In genomic region chr10:61775111-61775510, GRCh38 we compare ENCODE assay signal across 34 cellular contexts.
"Had no signal": no experiment of that assay in that cellular context is flagged by ENCODE, and none has a peak within 500 bp of the region (broad histone marks: within the 10 kb centered on the region; RNA-seq: fewer than 3 reads in every experiment).

No MANE protein-coding gene starts in this region.

- H3K4me1 ChIP-seq: adrenal gland, body of pancreas, breast epithelium had no signal

- FAIRE-seq: astrocyte, bronchial epithelial cell had no signal

- H3K27me3 ChIP-seq: adrenal gland, ascending aorta, body of pancreas, brain microvascular endothelial cell, breast epithelium, cardiac muscle cell had no signal

- ATAC-seq: activated naive CD4-positive, alpha-beta T cell treated with anti-CD3 and anti-CD28 coated beads, Interleukin-2, amount 50 U/mL, for 72 hours; activated naive CD8-positive, alpha-beta T cell treated with anti-CD3 and anti-CD28 coated beads, Interleukin-2, amount 50 U/mL, for 24 hours; activated T-cell treated with anti-CD3 and anti-CD28 coated beads, Interleukin-2, amount 50 U/mL, for 4 hours; activated T-cell treated with anti-CD3 and anti-CD28 coated beads, Interleukin-2, amount 50 U/mL, for 72 hours; activated T-helper 17 cell treated with anti-CD3 and anti-CD28 coated beads, Interleukin-2, amount 50 U/mL, for 72 hours; body of pancreas had no signal

- H3K9me3 ChIP-seq: adrenal gland, ascending aorta, body of pancreas, breast epithelium had no signal

- H3K27ac ChIP-seq: adrenal gland, ascending aorta, body of pancreas, brain microvascular endothelial cell, breast epithelium, cardiac muscle cell had no signal

- H3K4me3 ChIP-seq: adrenal gland, ascending aorta, body of pancreas, breast epithelium, cardiac muscle cell had no signal

- H3K36me3 ChIP-seq: adrenal gland, ascending aorta, brain microvascular endothelial cell, breast epithelium, cardiac muscle cell had no signal

- DNase-seq: activated effector memory CD4-positive, alpha-beta T cell treated with anti-CD3 and anti-CD28 coated beads, Interleukin-2, amount 50 U/mL, for 16 hours; activated effector memory CD4-positive, alpha-beta T cell treated with Interleukin-2 at 50 U/mL for 16 hours; activated gamma-delta T cell; activated gamma-delta T cell treated with Interleukin-2 at 50 U/mL for 16 hours; activated naive CD4-positive, alpha-beta T cell; activated naive CD4-positive, alpha-beta T cell treated with anti-CD3 and anti-CD28 coated beads for 36 hours; activated naive CD4-positive, alpha-beta T cell treated with anti-CD3 and anti-CD28 coated beads, Interleukin-2, amount 10 ng/mL, durations not matched to agents 7 days and 5 days; activated naive CD4-positive, alpha-beta T cell treated with anti-CD3 and anti-CD28 coated beads, Interleukin-2, amount 50 U/mL, for 16 hours; activated naive CD4-positive, alpha-beta T cell treated with Interleukin-2 at 50 U/mL for 16 hours; activated naive CD8-positive, alpha-beta T cell treated with anti-CD3 and anti-CD28 coated beads for 36 hours; activated naive CD8-positive, alpha-beta T cell treated with anti-CD3 and anti-CD28 coated beads, Interleukin-2, amount 10 ng/mL, durations not matched to agents 7 days and 5 days; activated naive CD8-positive, alpha-beta T cell treated with anti-CD3 and anti-CD28 coated beads, Interleukin-2, amount 50 U/mL, for 24 hours; activated T-cell treated with anti-CD3 and anti-CD28 coated beads, Interleukin-2, amount 50 U/mL, for 1 hour; activated T-cell treated with anti-CD3 and anti-CD28 coated beads, Interleukin-2, amount 50 U/mL, for 24 hours; activated T-cell treated with anti-CD3 and anti-CD28 coated beads, Interleukin-2, amount 50 U/mL, for 4 hours; activated T-cell treated with anti-CD3 and anti-CD28 coated beads, Interleukin-2, amount 50 U/mL, for 48 hours; activated T-cell treated with anti-CD3 and anti-CD28 coated beads, Interleukin-2, amount 50 U/mL, for 72 hours; adrenal gland; amniotic stem cell; amygdala; anterior cingulate cortex; aorta; body of pancreas; brain microvascular endothelial cell; caudate nucleus; central memory CD4-positive, alpha-beta T cell; cerebellar nuclear complex had no signal
